In the genomic region with DNA sequence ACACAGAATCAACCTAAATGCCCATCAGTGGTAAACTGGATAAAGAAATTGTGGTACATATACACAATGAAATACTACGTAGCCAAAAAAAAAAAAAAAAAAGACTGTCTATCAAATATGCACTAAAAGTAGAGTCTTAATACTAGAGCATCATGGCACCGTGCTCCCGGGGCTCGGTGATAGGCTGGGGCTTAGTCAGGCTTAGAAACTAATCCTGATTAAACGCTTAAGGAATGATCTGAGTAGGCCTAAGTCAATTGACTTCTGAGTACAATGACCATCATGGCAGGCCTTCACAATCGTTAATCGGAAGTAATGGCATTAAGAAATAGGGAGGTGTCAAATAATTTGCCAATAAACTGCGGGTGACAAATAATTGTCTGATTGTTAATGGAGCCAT, we compare ENCODE assay signal across 30 cellular contexts. TPM values are rescaled to one million over a fixed set of nuclear protein-coding genes. Genes with fewer than 3 reads are reported as not detected.
"Had no signal": no experiment of that assay in that cellular context is flagged by ENCODE, and none has a peak within 500 bp of the region (broad histone marks: within the 10 kb centered on the region; RNA-seq: fewer than 3 reads in every experiment).

No MANE protein-coding gene starts in this region.

- H3K9me3 Mint-ChIP-seq: activated T-cell treated with anti-CD3 and anti-CD28 coated beads, Interleukin-2, amount 50 U/mL, for 72 hours had no signal

- ATAC-seq: activated T-cell treated with anti-CD3 and anti-CD28 coated beads, Interleukin-2, amount 50 U/mL, for 72 hours; psoas muscle had no signal

- H3K27me3 Mint-ChIP-seq: activated naive CD8-positive, alpha-beta T cell had no signal

- H3K36me3 ChIP-seq: sigmoid colon had no signal

- H3K9me3 ChIP-seq: psoas muscle, sigmoid colon had no signal

- H3K4me3 ChIP-seq: dorsolateral prefrontal cortex, psoas muscle, sigmoid colon, smooth muscle cell had no signal

- H3K4me3 Mint-ChIP-seq: activated naive CD8-positive, alpha-beta T cell; activated T-cell treated with anti-CD3 and anti-CD28 coated beads, Interleukin-2, amount 50 U/mL, for 72 hours; naive thymus-derived CD4-positive, alpha-beta T cell had no signal

- DNase-seq: activated CD4-positive, alpha-beta T cell treated with anti-CD3 and anti-CD28 coated beads for 4 hours; activated CD4-positive, alpha-beta T cell treated with anti-CD3 and anti-CD28 coated beads, Interleukin-2, amount 50 U/mL, for 4 hours; activated effector memory CD4-positive, alpha-beta T cell treated with Interleukin-2 at 50 U/mL for 16 hours; activated naive CD4-positive, alpha-beta T cell treated with Interleukin-2 at 50 U/mL for 16 hours; activated T-cell treated with anti-CD3 and anti-CD28 coated beads for 4 hours; activated T-cell treated with anti-CD3 and anti-CD28 coated beads, Interleukin-2, amount 50 U/mL, for 72 hours; anterior cingulate cortex; dorsolateral prefrontal cortex; effector memory CD4-positive, alpha-beta T cell; foreskin fibroblast; head of caudate nucleus; hippocampal formation; kidney; left colon; mammary epithelial cell; naive thymus-derived CD4-positive, alpha-beta T cell; occipital lobe; psoas muscle; sigmoid colon; stimulated activated CD4-positive, alpha-beta T cell treated with anti-CD3 and anti-CD28 coated beads, Interleukin-15, amount 100 ng/mL, for 24 hours; stimulated activated CD4-positive, alpha-beta T cell treated with anti-CD3 and anti-CD28 coated beads, Interleukin-2, amount 100 ng/mL, for 24 hours; stimulated activated naive CD4-positive, alpha-beta T cell; trophoblast cell had no signal

- H3K36me3 Mint-ChIP-seq: activated naive CD8-positive, alpha-beta T cell; naive thymus-derived CD4-positive, alpha-beta T cell had no signal

- H3K27ac Mint-ChIP-seq: activated naive CD8-positive, alpha-beta T cell; activated T-cell treated with anti-CD3 and anti-CD28 coated beads, Interleukin-2, amount 50 U/mL, for 72 hours; naive thymus-derived CD4-positive, alpha-beta T cell had no signal

- H2AFZ ChIP-seq: parathyroid adenoma had no signal

- H3K27me3 ChIP-seq: dorsolateral prefrontal cortex, sigmoid colon had no signal

- H3K79me2 ChIP-seq: parathyroid adenoma had no signal

- H3K4me2 ChIP-seq: smooth muscle cell had no signal

- FAIRE-seq: bronchial epithelial cell, colon, kidney, urothelium cell line had no signal

- H3K27ac ChIP-seq: dorsolateral prefrontal cortex, parathyroid adenoma, psoas muscle, sigmoid colon had no signal

RNA-seq across cellular contexts. Expression of a gene that starts 9.7 kb away (rescaled TPM):
- total RNA-seq: activated T-cell treated with anti-CD3 and anti-CD28 coated beads, Interleukin-2, amount 50 U/mL, for 72 hours; mammary epithelial cell had no signal
- polyA plus RNA-seq: mammary epithelial cell, neural cell had no signal
